ENCODE assay signal across 23 cellular contexts in the genomic region with DNA sequence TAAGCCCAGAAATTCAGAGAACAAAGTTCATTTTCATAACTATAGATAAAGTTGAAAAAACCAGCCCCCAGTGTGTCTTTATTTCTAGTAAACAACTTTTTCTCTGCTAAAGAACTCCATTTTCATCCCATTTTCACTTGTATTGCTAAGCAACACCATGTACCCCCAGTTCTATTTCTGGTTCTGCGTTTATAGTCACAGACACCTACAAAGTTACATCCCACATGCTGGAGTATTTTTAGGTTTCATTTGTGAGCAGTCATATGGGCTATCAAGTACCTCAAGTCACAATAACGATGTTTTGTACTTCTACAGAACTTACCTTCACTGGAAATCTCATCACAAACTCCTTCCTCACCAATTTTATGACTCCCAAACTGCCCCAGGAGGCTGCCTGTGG.
"Had no signal": no experiment of that assay in that cellular context is flagged by ENCODE, and none has a peak within 500 bp of the region (broad histone marks: within the 10 kb centered on the region; RNA-seq: fewer than 3 reads in every experiment).

No MANE protein-coding gene starts in this region.

- H3K4me1 ChIP-seq: esophagus squamous epithelium, pancreas, right lobe of liver, testis, transverse colon, vagina had no signal

- H3K4me3 ChIP-seq: esophagus squamous epithelium, lung, mucosa of descending colon, pancreas, right lobe of liver, smooth muscle cell, testis, transverse colon, vagina had no signal

- H3K27me3 ChIP-seq: esophagus squamous epithelium, neutrophil, pancreas, right lobe of liver, testis, transverse colon, vagina had no signal

- ATAC-seq: effector memory CD8-positive, alpha-beta T cell; left lobe of liver; mucosa of descending colon; natural killer cell treated with Interleukin-12 subunit alpha and Interleukin-12 subunit beta and Interleukin-15 and Interleukin-18, amount 100 ng/mL, for 72 hours; pancreas; right lobe of liver; stimulated activated naive CD8-positive, alpha-beta T cell treated with anti-CD3 and anti-CD28 coated beads, Interleukin-15, amount 100 ng/mL, for 72 hours had no signal

- H3K9me3 ChIP-seq: pancreas, right lobe of liver, testis, vagina had no signal

- DNase-seq: effector memory CD8-positive, alpha-beta T cell; erythroblast; esophagus squamous epithelium; foreskin melanocyte; immature natural killer cell; mucosa of descending colon; naive B cell; pancreas; right lobe of liver; stimulated activated CD4-positive, alpha-beta T cell treated with anti-CD3 and anti-CD28 coated beads, Interleukin-12 subunit alpha, Interleukin-12 subunit beta, amount 100 ng/mL, for 4 hours; stimulated activated CD4-positive, alpha-beta T cell treated with anti-CD3 and anti-CD28 coated beads, Interleukin-1b, Interleukin-23, amount 100 ng/mL, for 48 hours; stimulated activated CD4-positive, alpha-beta T cell treated with anti-CD3 and anti-CD28 coated beads, Interleukin-4, amount 100 ng/mL, for 1 hour; stimulated activated CD8-positive, alpha-beta memory T cell treated with anti-CD3 and anti-CD28 coated beads, Interleukin-4, amount 100 ng/mL, for 48 hours; stimulated activated naive CD4-positive, alpha-beta T cell; stimulated activated naive CD8-positive, alpha-beta T cell treated with anti-CD3 and anti-CD28 coated beads, Interleukin-15, amount 100 ng/mL, for 72 hours; testis; transverse colon had no signal

- H3K4me2 ChIP-seq: smooth muscle cell had no signal

- H3K27ac ChIP-seq: esophagus squamous epithelium, neutrophil, pancreas, right lobe of liver, testis, transverse colon, vagina had no signal

- H3K36me3 ChIP-seq: esophagus squamous epithelium, neutrophil, pancreas, right lobe of liver, transverse colon, vagina had no signal
